ENCODE assay signal across 8 cellular contexts in the genomic region with DNA sequence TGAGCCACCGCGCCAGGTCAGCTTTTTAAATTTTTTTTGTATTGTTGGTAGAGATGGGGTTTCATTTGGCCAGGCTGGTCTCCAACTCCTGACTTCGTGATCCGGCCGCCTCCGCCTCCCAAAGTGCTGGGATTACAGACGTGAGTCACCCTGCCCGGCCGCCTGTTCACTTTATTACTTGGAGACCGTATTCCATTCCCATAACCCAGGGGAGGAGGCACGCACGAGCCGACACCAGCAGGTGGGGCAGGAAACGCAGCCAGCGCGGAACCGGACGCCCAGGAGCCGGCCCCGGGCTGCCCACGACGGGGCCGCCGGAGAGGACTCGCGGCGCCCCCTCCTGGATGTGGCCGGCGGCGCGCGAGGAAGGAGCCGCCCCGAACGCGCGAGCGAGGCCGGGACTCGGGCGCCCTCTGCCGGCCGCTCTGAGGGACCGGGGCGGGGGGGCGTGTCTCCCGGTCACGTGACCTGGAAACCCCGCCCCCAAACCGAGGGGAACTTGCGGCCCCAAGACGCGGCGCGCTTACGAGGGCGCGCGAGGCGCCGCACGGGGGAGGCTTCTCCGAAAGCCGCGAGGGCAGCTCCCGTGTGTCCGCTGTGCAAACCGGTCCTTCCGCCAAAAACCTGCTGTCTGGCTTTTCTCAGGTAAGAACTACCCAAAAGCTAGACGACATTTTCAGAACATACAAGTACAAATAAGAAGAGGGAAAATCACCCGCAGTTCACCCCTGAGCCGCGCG. TPM values are rescaled to one million over a fixed set of nuclear protein-coding genes. Genes with fewer than 3 reads are reported as not detected.
DNase-seq lines count a peak whose midpoint lies in the region; ATAC-seq and TF ChIP-seq lines count a peak whose summit lies in the region.

No MANE protein-coding gene starts in this region.

- CTCF ChIA-PET in AG04449 (lab: Yijun Ruan, JAX): interaction anchor here (0.6 to 2.0 kb wide), 30 partner anchors 9 to 321 kb away, joined by 3 to 57 read pairs (median 3); a partner anchor contains a TSS

- POLR2A ChIA-PET in AG04449 (lab: Yijun Ruan, JAX): interaction anchor here (1.2 kb wide), 1 partner anchor 12 kb away, joined by 3 read pairs; no protein-coding TSS in a partner anchor

- TF ChIP-seq CTCF in AG04449 (IDR thresholded peaks at IDR 0.05; ENCODE audit: insufficient read depth, low read length, missing control alignments): peak; percentile 87
- TF ChIP-seq CTCF in cardiac fibroblast (IDR thresholded peaks at IDR 0.05; ENCODE audit: low read depth, low read length): peak; percentile 35

- intact Hi-C loops in left colon (cut with DNase I, micrococcal nuclease): no loop called here

- H3K4me3 ChIP-seq in AG04449 (ENCODE audit: low read depth, low read length): peak overlapping the region; percentile 49
- H3K4me3 ChIP-seq in cardiac fibroblast (replicated peaks in 1 of 2; ENCODE audit: low read depth in 2 of 2, low read length in 2 of 2): peak overlapping the region; percentile 17 to 28

- ATAC-seq in GM18867 (IDR thresholded peaks at IDR 0.05; ENCODE audit: unreplicated experiment) (peak; percentile 74), HG03439 (IDR thresholded peaks at IDR 0.05; ENCODE audit: unreplicated experiment) (peak; percentile 85), left colon (peak; percentile 99)

- peak; percentile 65 for DNase-seq in AG04449 (ENCODE audit: low read depth, low spot score)
- DNase-seq in T-helper 9 cell: peak; percentile 91
- DNase-seq in cardiac fibroblast (ENCODE audit: low read depth in 2 of 2): peak; percentile 95 to 97
- peak; percentile 92 to 96 for DNase-seq in left colon
- DNase-seq in stimulated activated CD4-positive, alpha-beta T cell treated with anti-CD3 and anti-CD28 coated beads, Interleukin-1b, Interleukin-23, amount 100 ng/mL, for 48 hours: peak; percentile 89
- DNase-seq in hippocampal formation (lab: John Stamatoyannopoulos, UW): no peak

RNA-seq across cellular contexts. Expression of a gene that starts 11.6 kb away (rescaled TPM):
- total RNA-seq in left colon: 100 to 1,000 TPM; 104 to 124 TPM

RNA-seq across cellular contexts. Expression of a gene that starts 16.7 kb away (rescaled TPM):
- 10 to 100 TPM; 42.3 to 58.1 TPM for total RNA-seq in left colon

RNA-seq across cellular contexts. Expression of a gene that starts 18.7 kb away (rescaled TPM):
- total RNA-seq in left colon: 1 to 10 TPM; 3.7 to 4.7 TPM

RNA-seq across cellular contexts. Expression of a gene that starts 41.9 kb away (rescaled TPM):
- 10 to 100 TPM; 13.6 to 15.3 TPM for total RNA-seq in left colon

RNA-seq across cellular contexts. Expression of a gene that starts 42.1 kb away (rescaled TPM):
- 100 to 1,000 TPM in 1 of 2 donors, 10 to 100 TPM in 1; 90.9 to 117 TPM for total RNA-seq in left colon

Comparison
In these comparisons a context has a peak if more than half of its experiments do, and no peak if none do; other contexts are left out.
1. DNase-seq: peak in AG04449 (single experiment), T-helper 9 cell (single experiment), cardiac fibroblast (2 of 2), left colon (2 of 2) and stimulated activated CD4-positive, alpha-beta T cell treated with anti-CD3 and anti-CD28 coated beads, Interleukin-1b, Interleukin-23, amount 100 ng/mL, for 48 hours (single experiment); none in hippocampal formation (0 of 2).
2. Peak in every context shown above with its lines, with median percentiles within 50 percentile points of each other: ATAC-seq.